In genomic region chr10:109957092-109957797, GRCh38 we compare ENCODE assay signal across 9 cellular contexts. TPM values are rescaled to one million over a fixed set of nuclear protein-coding genes. Genes with fewer than 3 reads are reported as not detected.
DNase-seq lines count a peak whose midpoint lies in the region; ATAC-seq and FAIRE-seq lines count a peak whose summit lies in the region.
"Had no signal": no experiment of that assay in that cellular context is flagged by ENCODE, and none has a peak within 500 bp of the region (broad histone marks: within the 10 kb centered on the region; RNA-seq: fewer than 3 reads in every experiment).

No MANE protein-coding gene starts in this region.

- DNase-seq in GM18507 (ENCODE audit: extremely low spot score, insufficient read length, low read depth) (peak; percentile 37), cerebellar nuclear complex (lab: John Stamatoyannopoulos, UW) (peak; percentile 95), NCI-H82 treated with DMSO at 0.1 percent for 48 hours (lab: John Stamatoyannopoulos, UW; ENCODE audit: unreplicated experiment) (no peak), OCI-M1 (lab: John Stamatoyannopoulos, UW) (no peak), Ammon's horn (ENCODE audit: low spot score) (no peak)
- DNase-seq: NCI-H1436 treated with DMSO at 0.1 percent for 48 hours had no signal

- FAIRE-seq in GM18507 (lab: Jason Lieb, UNC) = peak; percentile 95

- ATAC-seq in GM21529 (IDR thresholded peaks at IDR 0.05; ENCODE audit: unreplicated experiment) (peak; percentile 95), HG03457 (IDR thresholded peaks at IDR 0.05; ENCODE audit: unreplicated experiment) (peak; percentile 93), esophagus mucosa (no peak)

RNA-seq across cellular contexts. Expression of gene XPNPEP1, which starts 33.9 kb away (rescaled TPM):
- 45.7 TPM for total RNA-seq in esophagus mucosa

RNA-seq across cellular contexts. Expression of gene ADD3, which starts 50.5 kb away (rescaled TPM):
- total RNA-seq in esophagus mucosa = 40.3 TPM

Comparison
In these comparisons a context has a peak if more than half of its experiments do, and no peak if none do; other contexts are left out.
1. DNase-seq: peak in GM18507 (single experiment) and cerebellar nuclear complex (2 of 2); none in NCI-H82 treated with DMSO at 0.1 percent for 48 hours (single experiment), OCI-M1 (single experiment) and Ammon's horn (single experiment).